ENCODE assay signal across 10 cellular contexts in genomic region chr5:116068028-116068632, GRCh38. TPM values are rescaled to one million over a fixed set of nuclear protein-coding genes. Genes with fewer than 3 reads are reported as not detected.
DNase-seq lines count a peak whose midpoint lies in the region; ATAC-seq and TF ChIP-seq lines count a peak whose summit lies in the region.
"Had no signal": no experiment of that assay in that cellular context is flagged by ENCODE, and none has a peak within 500 bp of the region (broad histone marks: within the 10 kb centered on the region; RNA-seq: fewer than 3 reads in every experiment).

No MANE protein-coding gene starts in this region.

- TF ChIP-seq CTCF in VCaP (conservative IDR thresholded peaks at IDR 0.05) (peak; percentile 86), foreskin keratinocyte (conservative IDR thresholded peaks at IDR 0.05) (peak; percentile 87)

- peak; percentile 0 for DNase-seq in DMS153 treated with DMSO at 0.1 percent for 48 hours (lab: John Stamatoyannopoulos, UW; ENCODE audit: unreplicated experiment)
- no peak for DNase-seq in DMS153 (lab: John Stamatoyannopoulos, UW)
- peak; percentile 65 for DNase-seq in LoVo (ENCODE audit: low spot score)
- no peak for DNase-seq in foreskin keratinocyte
- DNase-seq in renal cortical epithelial cell (ENCODE audit: low read depth) = peak; percentile 49
- no peak for DNase-seq in NCI-H2107 treated with DMSO at 0.1 percent for 48 hours (lab: John Stamatoyannopoulos, UW; ENCODE audit: unreplicated experiment)
- DNase-seq: activated T-cell treated with anti-CD3 and anti-CD28 coated beads, Interleukin-2, amount 50 U/mL, for 4 hours had no signal

- no peaks in the 10 kb centered on the region for H3K4me1 ChIP-seq in foreskin keratinocyte
- H3K4me1 ChIP-seq: BLaER1 treated with 17β-estradiol and CSF1 and Interleukin-3, amounts not matched to agents 10 nM and 100 nM had no signal

- H3K27me3 ChIP-seq in foreskin keratinocyte = peaks cover 11% of the 10 kb centered on the region
- H3K27me3 ChIP-seq: BLaER1 treated with 17β-estradiol and CSF1 and Interleukin-3, amounts not matched to agents 10 nM and 100 nM had no signal

- peak; percentile 66 for ATAC-seq in GM18511 (IDR thresholded peaks at IDR 0.05; ENCODE audit: unreplicated experiment)
- peak; percentile 55 for ATAC-seq in foreskin keratinocyte

- H3K27ac ChIP-seq in VCaP (no peak overlapping the region), foreskin keratinocyte (no peak overlapping the region)
- H3K27ac ChIP-seq: BLaER1 treated with 17β-estradiol and CSF1 and Interleukin-3, amounts not matched to agents 10 nM and 100 nM had no signal

RNA-seq across cellular contexts. Expression of gene COMMD10, which starts 16.7 kb away (rescaled TPM):
- total RNA-seq in foreskin keratinocyte (20.3 and 21.6 TPM in 2 replicates), renal cortical epithelial cell (42.1 and 72.8 TPM in 2 replicates)
- polyA plus RNA-seq in foreskin keratinocyte = 16.5 and 19.0 TPM in 2 replicates

RNA-seq across cellular contexts. Expression of gene ARL14EPL, which starts 35.9 kb away (rescaled TPM):
- not detected in 2 replicates for total RNA-seq in foreskin keratinocyte
- polyA plus RNA-seq in foreskin keratinocyte = not detected in 2 replicates
- 0.20 TPM in 1 of 2 replicates, not detected in the other for total RNA-seq in renal cortical epithelial cell
- total RNA-seq: activated T-cell treated with anti-CD3 and anti-CD28 coated beads, Interleukin-2, amount 50 U/mL, for 4 hours had no signal

Comparison
In these comparisons a context has a peak if more than half of its experiments do, and no peak if none do; other contexts are left out.
1. DNase-seq: peak in DMS153 treated with DMSO at 0.1 percent for 48 hours (single experiment), LoVo (single experiment) and renal cortical epithelial cell (single experiment); none in DMS153 (single experiment), foreskin keratinocyte (0 of 2) and NCI-H2107 treated with DMSO at 0.1 percent for 48 hours (single experiment).